8 cellular contexts compared by ENCODE assay signal in genomic region chr22:39253427-39254070, GRCh38. TPM values are rescaled to one million over a fixed set of nuclear protein-coding genes. Genes with fewer than 3 reads are reported as not detected.
DNase-seq lines count a peak whose midpoint lies in the region; ATAC-seq and TF ChIP-seq lines count a peak whose summit lies in the region.

No MANE protein-coding gene starts in this region.

- POLR2A ChIA-PET in AG04449 (lab: Yijun Ruan, JAX): no interaction called here
- POLR2A ChIA-PET in SK-N-SH (lab: Yijun Ruan, JAX): no interaction called here

- H3K9me2 ChIP-seq in SK-N-SH: no peaks in the 10 kb centered on the region

- H3K9me3 ChIP-seq in SK-N-SH (no peaks in the 10 kb centered on the region), duodenal mucosa (ENCODE audit: control insufficient read depth in 1 of 2, low read length in 2 of 2) (no peaks in the 10 kb centered on the region), mucosa of stomach (ENCODE audit: control insufficient read depth, low read length) (no peaks in the 10 kb centered on the region)

- H3K79me2 ChIP-seq in SK-N-SH (ENCODE audit: insufficient read depth): no peaks in the 10 kb centered on the region

- H3F3A ChIP-seq in SK-N-SH (replicated peaks; ENCODE audit: insufficient read depth): no peaks in the 10 kb centered on the region

- no peaks in the 10 kb centered on the region for H4K20me1 ChIP-seq in SK-N-SH (ENCODE audit: insufficient read depth)

- no peak overlapping the region for H3K4me3 ChIP-seq in AG04449 (ENCODE audit: low read depth, low read length)
- no peak overlapping the region for H3K4me3 ChIP-seq in SK-N-SH (ENCODE audit: low read depth in 2 of 2, low read length in 1 of 2)
- no peak overlapping the region for H3K4me3 ChIP-seq in duodenal mucosa (ENCODE audit: low read depth in 1 of 2, low read length in 2 of 2)
- peak overlapping the region; percentile 15 for H3K4me3 ChIP-seq in mucosa of stomach (ENCODE audit: low read length)

- H3K4me2 ChIP-seq in SK-N-SH: peak overlapping the region; percentile 52; the same call in 1 of the 2 replicates

- ATAC-seq in GM18511 (IDR thresholded peaks at IDR 0.05; ENCODE audit: unreplicated experiment) (no peak), HG02840 (IDR thresholded peaks at IDR 0.05; ENCODE audit: low FRiP score, unreplicated experiment) (no peak)

- H3K27me3 ChIP-seq in SK-N-SH (ENCODE audit: insufficient read depth) (no peaks in the 10 kb centered on the region), duodenal mucosa (ENCODE audit: control insufficient read depth in 1 of 2, insufficient read depth in 2 of 2, low read length in 2 of 2) (peaks cover 42 to 53% of the 10 kb centered on the region in 2 donors), mucosa of stomach (ENCODE audit: control insufficient read depth, insufficient read depth, low read length) (peaks cover 27% of the 10 kb centered on the region)

- WGBS in SK-N-SH (ENCODE audit: low lambda C conversion rate): 4% methylated on average over 3 of the region's 19 CpGs

- TF ChIP-seq CTCF in AG04449 (IDR thresholded peaks at IDR 0.05; ENCODE audit: insufficient read depth, low read length, missing control alignments) (peak; percentile 1), SK-N-SH (IDR thresholded peaks at IDR 0.05) (no peak)

- DNase-seq in AG04449 (ENCODE audit: low read depth, low spot score) (peak; percentile 10), SK-N-SH (no peak), AML-193 (lab: John Stamatoyannopoulos, UW) (no peak)

- no peak overlapping the region for H2AFZ ChIP-seq in SK-N-SH (ENCODE audit: low read depth)

- TF ChIP-seq POLR2A in GM19193 (IDR thresholded peaks at IDR 0.05; ENCODE audit: extremely low read depth, insufficient read depth, insufficient read length): peak; percentile 21

- TF ChIP-seq RAD21 in SK-N-SH (IDR thresholded peaks at IDR 0.05; ENCODE audit: low read length): no peak

- H3K4me1 ChIP-seq in SK-N-SH (ENCODE audit: control insufficient read depth in 1 of 2, insufficient read depth in 2 of 2, low read depth in 1 of 2, low read length in 1 of 2) (peaks cover 5 to 8% of the 10 kb centered on the region in 2 experiments; a peak in 2 of 4 replicates), duodenal mucosa (ENCODE audit: control insufficient read depth in 1 of 2, insufficient read depth in 2 of 2, low read length in 2 of 2) (peaks cover 12 to 18% of the 10 kb centered on the region in 2 donors), mucosa of stomach (ENCODE audit: control insufficient read depth, insufficient read depth, low read length) (peaks cover 40% of the 10 kb centered on the region)

- TF ChIP-seq EP300 in SK-N-SH (IDR thresholded peaks at IDR 0.05; ENCODE audit: borderline replicate concordance in 1 of 2, low read depth in 1 of 2, low read length in 1 of 2): no peak; a peak in 1 of 4 replicates

- H3K36me3 ChIP-seq in SK-N-SH (replicated peaks in 1 of 2; ENCODE audit: control insufficient read depth in 1 of 2, insufficient read depth in 2 of 2, low read length in 1 of 2): no peaks in the 10 kb centered on the region
- no peaks in the 10 kb centered on the region for H3K36me3 ChIP-seq in duodenal mucosa (ENCODE audit: control insufficient read depth in 1 of 2, insufficient read depth in 2 of 2, low read length in 2 of 2)
- no peaks in the 10 kb centered on the region for H3K36me3 ChIP-seq in mucosa of stomach (ENCODE audit: control insufficient read depth, insufficient read depth, low read length)

- H3K27ac ChIP-seq in SK-N-SH (ENCODE audit: low read depth in 2 of 2, low read length in 1 of 2) (peak overlapping the region in 1 of 2 experiments; percentile 70; a peak in 2 of 4 replicates), duodenal mucosa (ENCODE audit: low read depth, low read length) (peak overlapping the region; percentile 3)

- CTCF ChIA-PET in AG04449 (lab: Yijun Ruan, JAX): interaction anchor here (0.6 to 1.2 kb wide), 3 partner anchors 38 to 76 kb away, joined by 3 to 4 read pairs (median 3); no protein-coding TSS in a partner anchor
- CTCF ChIA-PET in SK-N-SH (lab: Yijun Ruan, JAX): interaction anchor here (0.7 to 1.1 kb wide), 3 partner anchors 38 to 118 kb away, joined by 3 to 4 read pairs (median 3); no protein-coding TSS in a partner anchor

- peak overlapping the region; percentile 60; the same call in 1 of the 2 replicates for H3K9ac ChIP-seq in SK-N-SH
- H3K9ac ChIP-seq in duodenal mucosa (ENCODE audit: low read depth in 1 of 2, low read length in 2 of 2): no peak overlapping the region
- H3K9ac ChIP-seq in mucosa of stomach (ENCODE audit: low read length): peak overlapping the region; percentile 64

TF ChIP-seq in SK-N-SH, 30 proteins besides CTCF, POLR2A, EP300 and RAD21 (continues in another document):
- no peak for TF ChIP-seq SMC3 (IDR thresholded peaks at IDR 0.05; ENCODE audit: low read depth, low read length)
- no peak for TF ChIP-seq TEAD4 (IDR thresholded peaks at IDR 0.05; ENCODE audit: borderline replicate concordance, insufficient read depth)
- TF ChIP-seq EZH2phosphoT487 (IDR thresholded peaks at IDR 0.05; ENCODE audit: borderline replicate concordance, low read depth): no peak
- no peak for TF ChIP-seq ZBTB33 (IDR thresholded peaks at IDR 0.05; ENCODE audit: borderline replicate concordance, low read depth)
- peak; percentile 47; the same call in 1 of the 2 replicates for TF ChIP-seq TCF12 (IDR thresholded peaks at IDR 0.05)
- TF ChIP-seq NFIC (IDR thresholded peaks at IDR 0.05; ENCODE audit: borderline replicate concordance): peak; percentile 58; the same call in 1 of the 2 replicates
- TF ChIP-seq NRF1 (IDR thresholded peaks at IDR 0.05; ENCODE audit: low read depth, low read length): no peak
- no peak for TF ChIP-seq SIN3A (IDR thresholded peaks at IDR 0.05; ENCODE audit: borderline replicate concordance, low read depth, low read length)
- TF ChIP-seq RXRA (IDR thresholded peaks at IDR 0.05; ENCODE audit: borderline replicate concordance, low read depth): no peak; the same call in 1 of the 2 replicates
- no peak for TF ChIP-seq MAX (IDR thresholded peaks at IDR 0.05; ENCODE audit: low read depth)
- TF ChIP-seq FOXM1 (IDR thresholded peaks at IDR 0.05; ENCODE audit: low read depth): no peak
- no peak for TF ChIP-seq YY1 (IDR thresholded peaks at IDR 0.05; ENCODE audit: low read depth)
- no peak for TF ChIP-seq FOXJ3 (CRISPR knock-in tag; IDR thresholded peaks at IDR 0.05)
- TF ChIP-seq POLR2AphosphoS5 (IDR thresholded peaks at IDR 0.05; ENCODE audit: low read depth, low read length): no peak
- no peak for TF ChIP-seq RCOR1 (IDR thresholded peaks at IDR 0.05; ENCODE audit: low read length)
- no peak for TF ChIP-seq ELF1 (IDR thresholded peaks at IDR 0.05)
- no peak for TF ChIP-seq RFX5 (IDR thresholded peaks at IDR 0.05; ENCODE audit: low read length)
- peak; percentile 48 for TF ChIP-seq JUND (IDR thresholded peaks at IDR 0.05)
- TF ChIP-seq, protein P1, sequence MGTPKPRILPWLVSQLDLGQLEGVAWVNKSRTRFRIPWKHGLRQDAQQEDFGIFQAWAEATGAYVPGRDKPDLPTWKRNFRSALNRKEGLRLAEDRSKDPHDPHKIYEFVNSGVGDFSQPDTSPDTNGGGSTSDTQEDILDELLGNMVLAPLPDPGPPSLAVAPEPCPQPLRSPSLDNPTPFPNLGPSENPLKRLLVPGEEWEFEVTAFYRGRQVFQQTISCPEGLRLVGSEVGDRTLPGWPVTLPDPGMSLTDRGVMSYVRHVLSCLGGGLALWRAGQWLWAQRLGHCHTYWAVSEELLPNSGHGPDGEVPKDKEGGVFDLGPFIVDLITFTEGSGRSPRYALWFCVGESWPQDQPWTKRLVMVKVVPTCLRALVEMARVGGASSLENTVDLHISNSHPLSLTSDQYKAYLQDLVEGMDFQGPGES (IDR thresholded peaks at IDR 0.05; ENCODE audit: low read depth, low read length): no peak
- TF ChIP-seq CHD2 (IDR thresholded peaks at IDR 0.05; ENCODE audit: low read length, partially characterized antibody): no peak
- TF ChIP-seq, protein P2, sequence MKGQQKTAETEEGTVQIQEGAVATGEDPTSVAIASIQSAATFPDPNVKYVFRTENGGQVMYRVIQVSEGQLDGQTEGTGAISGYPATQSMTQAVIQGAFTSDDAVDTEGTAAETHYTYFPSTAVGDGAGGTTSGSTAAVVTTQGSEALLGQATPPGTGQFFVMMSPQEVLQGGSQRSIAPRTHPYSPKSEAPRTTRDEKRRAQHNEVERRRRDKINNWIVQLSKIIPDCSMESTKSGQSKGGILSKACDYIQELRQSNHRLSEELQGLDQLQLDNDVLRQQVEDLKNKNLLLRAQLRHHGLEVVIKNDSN (IDR thresholded peaks at IDR 0.05; ENCODE audit: borderline replicate concordance, low read depth): no peak
- TF ChIP-seq GABPA (IDR thresholded peaks at IDR 0.05; ENCODE audit: low read depth): no peak
- TF ChIP-seq FOSL2 (IDR thresholded peaks at IDR 0.05; ENCODE audit: borderline replicate concordance, low read depth): peak; percentile 71; the same call in 1 of the 2 replicates
- no peak for TF ChIP-seq MXI1 (IDR thresholded peaks at IDR 0.05; ENCODE audit: low read depth, low read length)

RNA-seq across cellular contexts. Expression of gene PDGFB, which starts 8.8 kb away (rescaled TPM):
- polyA plus RNA-seq in SK-N-SH (2012; rRNA removed): 0.19 and 0.44 TPM in 2 replicates
- 0.06 and 0.16 TPM in 2 replicates for polyA plus RNA-seq in SK-N-SH (2012; cell fraction: cytosol; rRNA removed)
- 0.11 and 0.16 TPM in 2 replicates for polyA plus RNA-seq in SK-N-SH (2012; cell fraction: nucleus; rRNA removed)

Comparison
In these comparisons a context has a peak if more than half of its experiments do, and no peak if none do; other contexts are left out.
1. H3K9ac ChIP-seq: peak in SK-N-SH (single experiment) and mucosa of stomach (single experiment); none in duodenal mucosa (0 of 2).